14 cellular contexts compared by ENCODE assay signal in the genomic region with DNA sequence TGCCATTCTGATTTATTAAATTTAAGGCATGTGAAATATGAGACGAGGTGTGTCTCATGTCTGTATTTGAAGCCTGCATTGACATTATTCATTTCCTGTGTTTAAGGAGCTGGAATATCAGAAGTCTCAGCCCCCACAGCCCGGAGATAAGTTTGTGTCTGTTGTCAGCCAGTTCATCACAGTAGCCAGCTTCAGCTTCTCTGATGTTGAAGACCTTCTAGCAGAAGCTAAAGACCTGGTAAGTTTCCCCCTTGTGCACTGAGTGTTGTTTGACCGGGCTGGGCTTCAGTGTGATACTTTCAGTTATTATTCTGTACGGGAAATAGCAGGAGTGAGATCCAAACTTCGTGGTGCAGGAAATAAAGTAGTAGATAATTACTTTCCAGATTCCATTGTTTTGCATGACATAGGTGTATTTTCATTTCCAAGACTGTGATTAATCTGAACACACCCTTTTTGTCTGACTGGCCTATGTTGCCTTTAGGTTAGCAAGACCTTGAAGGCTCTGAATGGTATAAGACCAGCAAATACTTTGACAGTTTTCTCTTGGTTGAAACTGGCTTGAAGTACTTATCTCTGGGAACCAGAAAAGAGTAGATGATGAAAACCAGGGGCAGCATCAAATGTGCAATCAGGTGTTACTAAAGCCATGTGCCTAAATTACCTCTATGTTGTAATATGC.
DNase-seq lines count a peak whose midpoint lies in the region; ATAC-seq and TF ChIP-seq lines count a peak whose summit lies in the region.
"Had no signal": no experiment of that assay in that cellular context is flagged by ENCODE, and none has a peak within 500 bp of the region (broad histone marks: within the 10 kb centered on the region; RNA-seq: fewer than 3 reads in every experiment).

No MANE protein-coding gene starts in this region.

- H3K27me3 ChIP-seq in HCT116 (ENCODE audit: insufficient read depth, low read length) (no peaks in the 10 kb centered on the region), esophagus squamous epithelium (no peaks in the 10 kb centered on the region)
- H3K27me3 ChIP-seq: testis had no signal

- DNase-seq in HCT116 (ENCODE audit: low read depth, low spot score) (no peak), esophagus squamous epithelium (lab: John Stamatoyannopoulos, UW) (no peak), retinal pigment epithelial cell (ENCODE audit: low read depth) (no peak), SKM-1 treated with dmso at 0.1 percent for 144 hours (lab: John Stamatoyannopoulos, UW; ENCODE audit: unreplicated experiment) (no peak), C1 segment of cervical spinal cord (lab: John Stamatoyannopoulos, UW) (no peak), retina (no peak)
- DNase-seq: amniotic stem cell; CD4-positive, alpha-beta T cell; GOT3; posterior cingulate gyrus; testis had no signal

- CTCF ChIA-PET in HCT116 (lab: Charles Lee): no interaction called here

- BruUV-seq in HCT116 (replicated peaks; lab: Mats Ljungman, UMichigan): no TSS peak

- H3K4me2 ChIP-seq in HCT116 (ENCODE audit: low read length): peak overlapping the region; percentile 73

- TF ChIP-seq CTCF in HCT116 (IDR thresholded peaks at IDR 0.05 in 2 of 3, conservative IDR thresholded peaks at IDR 0.05 in 1 of 3; ENCODE audit: borderline replicate concordance in 1 of 3, insufficient read depth in 1 of 3, low read depth in 2 of 3, low read length in 2 of 3) (no peak), esophagus squamous epithelium (IDR thresholded peaks at IDR 0.05) (no peak), retinal pigment epithelial cell (conservative IDR thresholded peaks at IDR 0.05; ENCODE audit: low read depth, low read length) (no peak)

- H3K9me2 ChIP-seq in HCT116 (ENCODE audit: insufficient read depth): no peaks in the 10 kb centered on the region

- peaks cover 46 to 57% of the 10 kb centered on the region in 2 experiments for H3K4me1 ChIP-seq in HCT116 (ENCODE audit: control insufficient read depth in 1 of 2, insufficient read depth in 2 of 2, low read length in 2 of 2)
- peaks cover 12 to 60% (median 36%) of the 10 kb centered on the region in 3 donors for H3K4me1 ChIP-seq in esophagus squamous epithelium

- no peaks in the 10 kb centered on the region for H3K79me2 ChIP-seq in HCT116 (ENCODE audit: insufficient read depth, low read length)

- POLR2A ChIA-PET in HCT116 (lab: Charles Lee): no interaction called here

- intact Hi-C loops in HCT116 (cut with micrococcal nuclease): loop anchor here (5.0 kb wide), 2 partner anchors 86 to 176 kb away; a partner anchor contains a TSS
- intact Hi-C loops in esophagus squamous epithelium (cut with DNase I): no loop called here

- TF ChIP-seq POLR2A in HCT116 (IDR thresholded peaks at IDR 0.05; ENCODE audit: borderline replicate concordance, extremely low read depth, insufficient read depth, insufficient read length): no peak
- TF ChIP-seq POLR2A in esophagus squamous epithelium (IDR thresholded peaks at IDR 0.05): no peak

- RAD21 ChIA-PET in HCT116 (lab: Charles Lee; ENCODE audit: low non-redundant PET in 1 of 2, low total read pairs in 2 of 2, uncharacterized antibody in 2 of 2, unreplicated experiment in 2 of 2): no interaction called here

- H3K9me3 ChIP-seq in HCT116 (ENCODE audit: control insufficient read depth in 1 of 2, insufficient read depth in 1 of 2, low read depth in 1 of 2, low read length in 2 of 2) (no peaks in the 10 kb centered on the region), esophagus squamous epithelium (no peaks in the 10 kb centered on the region)
- H3K9me3 ChIP-seq: testis had no signal

- H4K20me1 ChIP-seq in HCT116 (ENCODE audit: insufficient read depth): no peaks in the 10 kb centered on the region

- no peak for TF ChIP-seq RAD21 in HCT116 (IDR thresholded peaks at IDR 0.05; ENCODE audit: low read depth)

- H3K27ac ChIP-seq in HCT116 (ENCODE audit: low read depth, low read length) (peak overlapping the region; percentile 79), esophagus squamous epithelium (peak overlapping the region; percentile 59 to 78 (median 76))
- H3K27ac ChIP-seq: testis had no signal

- no peak overlapping the region for H2AFZ ChIP-seq in HCT116 (ENCODE audit: low read depth, low read length, poor library complexity, severe bottlenecking)

- H3K36me3 ChIP-seq in HCT116 (ENCODE audit: control insufficient read depth in 1 of 2, insufficient read depth in 2 of 2, low read length in 2 of 2) (no peaks in the 10 kb centered on the region), esophagus squamous epithelium (peaks cover 0 to 35% (median 0%) of the 10 kb centered on the region in 3 donors)

- H3K9ac ChIP-seq in HCT116 (ENCODE audit: low read length): 0 out of 2 replicates have a peak overlapping the region, but pooled peaks have one; percentile 3

- ATAC-seq in HCT116: no peak
- peak; percentile 65 for ATAC-seq in SK-N-SH treated with all-trans-retinoic acid at 6 μM for 48 hours
- no peak for ATAC-seq in GM21423 (IDR thresholded peaks at IDR 0.05; ENCODE audit: unreplicated experiment)
- ATAC-seq: left lobe of liver had no signal

- WGBS in esophagus squamous epithelium, 2 donors: 20 to 27% methylated on average over 5 of the region's 5 CpGs

- H3K4me3 ChIP-seq in HCT116 (replicated peaks in 1 of 2; ENCODE audit: low read depth in 1 of 2, low read length in 2 of 2): no peak overlapping the region
- peak overlapping the region in 2 of 4 donors; percentile 10 to 21 for H3K4me3 ChIP-seq in esophagus squamous epithelium
- peak overlapping the region; percentile 3 for H3K4me3 ChIP-seq in retinal pigment epithelial cell (ENCODE audit: low read length)
- H3K4me3 ChIP-seq: testis had no signal

TF ChIP-seq in HCT116, 20 proteins besides CTCF, POLR2A, EP300 and RAD21 (continues in another document):
- TF ChIP-seq, protein P1, sequence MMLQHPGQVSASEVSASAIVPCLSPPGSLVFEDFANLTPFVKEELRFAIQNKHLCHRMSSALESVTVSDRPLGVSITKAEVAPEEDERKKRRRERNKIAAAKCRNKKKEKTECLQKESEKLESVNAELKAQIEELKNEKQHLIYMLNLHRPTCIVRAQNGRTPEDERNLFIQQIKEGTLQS (IDR thresholded peaks at IDR 0.05): no peak
- TF ChIP-seq ZFX (IDR thresholded peaks at IDR 0.05): no peak
- TF ChIP-seq, protein P2, sequence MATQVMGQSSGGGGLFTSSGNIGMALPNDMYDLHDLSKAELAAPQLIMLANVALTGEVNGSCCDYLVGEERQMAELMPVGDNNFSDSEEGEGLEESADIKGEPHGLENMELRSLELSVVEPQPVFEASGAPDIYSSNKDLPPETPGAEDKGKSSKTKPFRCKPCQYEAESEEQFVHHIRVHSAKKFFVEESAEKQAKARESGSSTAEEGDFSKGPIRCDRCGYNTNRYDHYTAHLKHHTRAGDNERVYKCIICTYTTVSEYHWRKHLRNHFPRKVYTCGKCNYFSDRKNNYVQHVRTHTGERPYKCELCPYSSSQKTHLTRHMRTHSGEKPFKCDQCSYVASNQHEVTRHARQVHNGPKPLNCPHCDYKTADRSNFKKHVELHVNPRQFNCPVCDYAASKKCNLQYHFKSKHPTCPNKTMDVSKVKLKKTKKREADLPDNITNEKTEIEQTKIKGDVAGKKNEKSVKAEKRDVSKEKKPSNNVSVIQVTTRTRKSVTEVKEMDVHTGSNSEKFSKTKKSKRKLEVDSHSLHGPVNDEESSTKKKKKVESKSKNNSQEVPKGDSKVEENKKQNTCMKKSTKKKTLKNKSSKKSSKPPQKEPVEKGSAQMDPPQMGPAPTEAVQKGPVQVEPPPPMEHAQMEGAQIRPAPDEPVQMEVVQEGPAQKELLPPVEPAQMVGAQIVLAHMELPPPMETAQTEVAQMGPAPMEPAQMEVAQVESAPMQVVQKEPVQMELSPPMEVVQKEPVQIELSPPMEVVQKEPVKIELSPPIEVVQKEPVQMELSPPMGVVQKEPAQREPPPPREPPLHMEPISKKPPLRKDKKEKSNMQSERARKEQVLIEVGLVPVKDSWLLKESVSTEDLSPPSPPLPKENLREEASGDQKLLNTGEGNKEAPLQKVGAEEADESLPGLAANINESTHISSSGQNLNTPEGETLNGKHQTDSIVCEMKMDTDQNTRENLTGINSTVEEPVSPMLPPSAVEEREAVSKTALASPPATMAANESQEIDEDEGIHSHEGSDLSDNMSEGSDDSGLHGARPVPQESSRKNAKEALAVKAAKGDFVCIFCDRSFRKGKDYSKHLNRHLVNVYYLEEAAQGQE (IDR thresholded peaks at IDR 0.05; ENCODE audit: low read depth): no peak

TF ChIP-seq in SK-N-SH treated with all-trans-retinoic acid at 6 μM for 48 hours, 23 proteins besides CTCF, POLR2A, EP300 and RAD21:
- no peak for TF ChIP-seq BACH2 (CRISPR knock-in tag; IDR thresholded peaks at IDR 0.05; ENCODE audit: borderline replicate concordance)
- no peak for TF ChIP-seq ARNTL (CRISPR knock-in tag; IDR thresholded peaks at IDR 0.05; ENCODE audit: borderline replicate concordance, low read depth)
- TF ChIP-seq ZC3H10 (CRISPR knock-in tag; IDR thresholded peaks at IDR 0.05): no peak
- TF ChIP-seq, protein P3, sequence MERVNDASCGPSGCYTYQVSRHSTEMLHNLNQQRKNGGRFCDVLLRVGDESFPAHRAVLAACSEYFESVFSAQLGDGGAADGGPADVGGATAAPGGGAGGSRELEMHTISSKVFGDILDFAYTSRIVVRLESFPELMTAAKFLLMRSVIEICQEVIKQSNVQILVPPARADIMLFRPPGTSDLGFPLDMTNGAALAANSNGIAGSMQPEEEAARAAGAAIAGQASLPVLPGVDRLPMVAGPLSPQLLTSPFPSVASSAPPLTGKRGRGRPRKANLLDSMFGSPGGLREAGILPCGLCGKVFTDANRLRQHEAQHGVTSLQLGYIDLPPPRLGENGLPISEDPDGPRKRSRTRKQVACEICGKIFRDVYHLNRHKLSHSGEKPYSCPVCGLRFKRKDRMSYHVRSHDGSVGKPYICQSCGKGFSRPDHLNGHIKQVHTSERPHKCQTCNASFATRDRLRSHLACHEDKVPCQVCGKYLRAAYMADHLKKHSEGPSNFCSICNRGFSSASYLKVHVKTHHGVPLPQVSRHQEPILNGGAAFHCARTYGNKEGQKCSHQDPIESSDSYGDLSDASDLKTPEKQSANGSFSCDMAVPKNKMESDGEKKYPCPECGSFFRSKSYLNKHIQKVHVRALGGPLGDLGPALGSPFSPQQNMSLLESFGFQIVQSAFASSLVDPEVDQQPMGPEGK (CRISPR knock-in tag; IDR thresholded peaks at IDR 0.05; ENCODE audit: borderline replicate concordance): no peak
- no peak for TF ChIP-seq TCF4 (CRISPR knock-in tag; IDR thresholded peaks at IDR 0.05; ENCODE audit: borderline replicate concordance)
- no peak for TF ChIP-seq ZNF8 (CRISPR knock-in tag; IDR thresholded peaks at IDR 0.05)
- TF ChIP-seq ISL1 (CRISPR knock-in tag; IDR thresholded peaks at IDR 0.05): no peak
- no peak for TF ChIP-seq ESRRG (CRISPR knock-in tag; IDR thresholded peaks at IDR 0.05)
